In the genomic region with DNA sequence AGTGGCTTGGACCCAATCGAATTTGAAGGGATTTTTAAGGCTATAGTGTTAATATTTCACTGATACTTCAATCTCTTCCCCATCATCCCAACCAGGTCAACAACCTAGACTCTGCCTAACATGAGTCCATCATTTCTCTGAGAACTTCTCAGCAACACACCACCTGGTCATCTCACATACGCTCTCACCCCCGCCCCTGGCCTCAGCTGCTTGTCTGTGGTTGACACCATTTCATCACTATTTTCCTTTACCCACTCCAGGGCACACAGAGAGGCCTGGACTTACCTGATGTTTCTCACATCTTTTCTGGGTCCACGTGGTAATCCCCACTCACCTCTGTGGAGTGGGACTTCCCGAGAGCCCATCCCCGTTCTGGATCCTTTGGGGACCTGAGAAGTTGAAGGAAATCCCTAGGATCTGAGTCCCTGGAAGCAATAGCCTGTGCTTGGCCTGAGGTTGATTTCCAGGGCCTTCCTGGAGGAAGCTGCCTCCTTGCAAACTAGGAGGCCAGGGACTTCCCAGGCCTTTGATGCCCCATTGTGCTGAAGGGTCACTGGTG, we compare ENCODE assay signal across 21 cellular contexts. TPM values are rescaled to one million over a fixed set of nuclear protein-coding genes. Genes with fewer than 3 reads are reported as not detected.
DNase-seq lines count a peak whose midpoint lies in the region; ATAC-seq, FAIRE-seq and TF ChIP-seq lines count a peak whose summit lies in the region.
"Had no signal": no experiment of that assay in that cellular context is flagged by ENCODE, and none has a peak within 500 bp of the region (broad histone marks: within the 10 kb centered on the region; RNA-seq: fewer than 3 reads in every experiment).

No MANE protein-coding gene starts in this region.

- H3K9ac ChIP-seq in K562 (ENCODE audit: insufficient read depth in 1 of 2, low read depth in 2 of 2, low read length in 2 of 2) (0 out of 4 replicates have a peak overlapping the region, but pooled peaks of 1 of the 2 experiments have one; percentile 56), neuronal stem cell (ENCODE audit: low read depth, low read length, poor library complexity) (peak overlapping the region; percentile 17)
- H3K9ac ChIP-seq: BLaER1 treated with 17β-estradiol and CSF1 and Interleukin-3, amounts not matched to agents 10 nM and 100 nM; GM23248 had no signal

- in situ Hi-C loops in K562 (cut with MboI): loop anchor here (5.0 to 10.0 kb wide), 3 partner anchors 183 to 1173 kb away; no protein-coding TSS in a partner anchor

- TF ChIP-seq POLR2A in K562 (conservative IDR thresholded peaks at IDR 0.05): no peak

- no peak overlapping the region for H4K91ac ChIP-seq in neuronal stem cell (ENCODE audit: low read depth, low read length, poor library complexity)

- H3K79me2 ChIP-seq in K562 (ENCODE audit: control insufficient read depth, insufficient read depth, low read length): no peaks in the 10 kb centered on the region

- H3K79me1 ChIP-seq in neuronal stem cell (ENCODE audit: low read depth, low read length): no peaks in the 10 kb centered on the region

- peak overlapping the region; percentile 15 for H3K18ac ChIP-seq in neuronal stem cell (ENCODE audit: low read length)

- H2BK120ac ChIP-seq in neuronal stem cell (ENCODE audit: low read depth, low read length): no peak overlapping the region

- H3K23ac ChIP-seq in neuronal stem cell (ENCODE audit: low read depth, low read length, poor library complexity): no peak overlapping the region

- TF ChIP-seq CTCF in K562 (IDR thresholded peaks at IDR 0.05 in 2 of 3, conservative IDR thresholded peaks at IDR 0.05 in 1 of 3; ENCODE audit: insufficient read depth in 2 of 3, low read depth in 1 of 3, low read length in 3 of 3): no peak

- H3K36me3 ChIP-seq in K562 (ENCODE audit: control insufficient read depth, insufficient read depth, low read length) (no peaks in the 10 kb centered on the region), neuronal stem cell (replicated peaks in 1 of 2; ENCODE audit: control insufficient read depth in 2 of 2, insufficient read depth in 2 of 2, low read length in 2 of 2) (no peaks in the 10 kb centered on the region)
- H3K36me3 ChIP-seq: BLaER1 treated with 17β-estradiol and CSF1 and Interleukin-3, amounts not matched to agents 10 nM and 100 nM; HAP-1 had no signal

- H3K4me3 ChIP-seq in K562 (no peak overlapping the region), neuronal stem cell (ENCODE audit: low read length in 2 of 2) (no peak overlapping the region)
- H3K4me3 ChIP-seq: BLaER1 treated with 17β-estradiol and CSF1 and Interleukin-3, amounts not matched to agents 10 nM and 100 nM; GM23248; HAP-1 had no signal

- H3K4ac ChIP-seq in neuronal stem cell (ENCODE audit: low read length): no peak overlapping the region

- H3K9me1 ChIP-seq in K562 (ENCODE audit: control insufficient read depth, insufficient read depth, low read length): no peaks in the 10 kb centered on the region

- H3K9me3 ChIP-seq in K562 (replicated peaks; ENCODE audit: control insufficient read depth, insufficient read depth, low read depth, low read length) (no peaks in the 10 kb centered on the region), neuronal stem cell (replicated peaks in 1 of 2; ENCODE audit: control insufficient read depth in 2 of 2, insufficient read depth in 1 of 2, low read depth in 1 of 2, low read length in 2 of 2) (no peaks in the 10 kb centered on the region)
- H3K9me3 ChIP-seq: BLaER1 treated with 17β-estradiol and CSF1 and Interleukin-3, amounts not matched to agents 10 nM and 100 nM; HAP-1 had no signal

- H3K27me3 ChIP-seq in K562 (ENCODE audit: control insufficient read depth in 2 of 2, insufficient read depth in 2 of 2, low read length in 2 of 2) (no peaks in the 10 kb centered on the region; a peak in 2 of 5 replicates), neuronal stem cell (ENCODE audit: control insufficient read depth in 3 of 3, insufficient read depth in 3 of 3, low read depth in 1 of 3, low read length in 3 of 3) (no peaks in the 10 kb centered on the region)
- H3K27me3 ChIP-seq: BLaER1 treated with 17β-estradiol and CSF1 and Interleukin-3, amounts not matched to agents 10 nM and 100 nM had no signal

- H2BK15ac ChIP-seq in neuronal stem cell (ENCODE audit: low read length): no peak overlapping the region

- no peak overlapping the region for H2AK5ac ChIP-seq in neuronal stem cell (ENCODE audit: low read depth, low read length)

- CTCF ChIA-PET in K562 (lab: Yijun Ruan, JAX; ENCODE audit: low intra/inter-chr PET ratio): no interaction called here

- no peak for TF ChIP-seq EP300 in K562 (IDR thresholded peaks at IDR 0.05; ENCODE audit: low read length)

- H3K4me1 ChIP-seq in K562 (replicated peaks in 1 of 2; ENCODE audit: control insufficient read depth in 2 of 2, insufficient read depth in 2 of 2, low read length in 2 of 2) (peaks cover 3 to 10% of the 10 kb centered on the region in 2 experiments; a peak in 4 of 5 replicates), neuronal stem cell (ENCODE audit: control insufficient read depth in 2 of 2, insufficient read depth in 1 of 2, low read depth in 1 of 2, low read length in 2 of 2) (peaks cover 25 to 29% of the 10 kb centered on the region in 2 donors)

- no peak for FAIRE-seq in K562 (lab: Jason Lieb, UNC)

- peak overlapping the region; percentile 11 for H2BK12ac ChIP-seq in neuronal stem cell (ENCODE audit: low read length)

- WGBS in K562 (ENCODE audit: insufficient coverage, low coverage, missing lambda C conversion rate): 14% methylated on average over 6 of the region's 6 CpGs
- WGBS in neuronal stem cell (ENCODE audit: extremely low coverage in 2 of 2, insufficient read length in 2 of 2, insufficient replicate concordance in 1 of 2), 2 donors: no CpG with 5 or more reads among the region's 6 CpGs

- DNase-seq in K562 (ENCODE audit: extremely low read depth in 1 of 4, low spot score in 3 of 4) (no peak), neuronal stem cell (ENCODE audit: low spot score) (no peak), GDM1 (lab: John Stamatoyannopoulos, UW) (no peak), NCI-H1105 (lab: John Stamatoyannopoulos, UW) (no peak)
- DNase-seq: Calu3; CD8-positive, alpha-beta T cell; GM23248; NCI-H1092 treated with DMSO at 0.1 percent for 48 hours; NCI-H2081 treated with DMSO at 0.1 percent for 48 hours; NCI-H446 treated with DMSO at 0.1 percent for 48 hours; NCI-H69; OCI-M1; Right ventricle myocardium superior; T-cell had no signal

- H3K14ac ChIP-seq in neuronal stem cell (ENCODE audit: low read length): no peak overlapping the region

- H3K27ac ChIP-seq in K562 (ENCODE audit: extremely low read depth, low read depth, low read length) (no peak overlapping the region), neuronal stem cell (replicated peaks; ENCODE audit: low read length) (no peak overlapping the region)
- H3K27ac ChIP-seq: BLaER1 treated with 17β-estradiol and CSF1 and Interleukin-3, amounts not matched to agents 10 nM and 100 nM; GM23248; HL-60 had no signal

- H4K20me1 ChIP-seq in K562 (replicated peaks; ENCODE audit: control insufficient read depth, insufficient read depth, low read length): no peaks in the 10 kb centered on the region
- H4K20me1 ChIP-seq: BLaER1 treated with 17β-estradiol and CSF1 and Interleukin-3, amounts not matched to agents 10 nM and 100 nM had no signal

- ATAC-seq in HG03175 (IDR thresholded peaks at IDR 0.05; ENCODE audit: unreplicated experiment) (peak; percentile 47), K562 (no peak)
- ATAC-seq: CD8-positive, alpha-beta T cell; SK-N-SH treated with all-trans-retinoic acid at 6 μM for 48 hours; T-cell had no signal

- H3K4me2 ChIP-seq in K562 (ENCODE audit: insufficient read depth, low read length) (no peak overlapping the region), neuronal stem cell (ENCODE audit: insufficient read depth, low read length, poor library complexity, severe bottlenecking) (no peak overlapping the region)
- H3K4me2 ChIP-seq: BLaER1 treated with 17β-estradiol and CSF1 and Interleukin-3, amounts not matched to agents 10 nM and 100 nM had no signal

- POLR2A ChIA-PET in K562 (lab: Yijun Ruan, JAX): interaction anchor here (0.7 to 1.1 kb wide), 3 partner anchors 12 to 371 kb away, joined by 3 to 5 read pairs (median 3); a partner anchor contains a TSS

- no peak for TF ChIP-seq RAD21 in K562 (CRISPR knock-in tag; conservative IDR thresholded peaks at IDR 0.05 in 1 of 2, IDR thresholded peaks at IDR 0.05 in 1 of 2)

- no peak overlapping the region for H2BK5ac ChIP-seq in neuronal stem cell (ENCODE audit: low read length)

- no peak overlapping the region for H4K8ac ChIP-seq in neuronal stem cell (ENCODE audit: low read depth, low read length)

- intact Hi-C loops in K562 (cut with micrococcal nuclease): loop anchor here (5.0 to 10.0 kb wide), 3 partner anchors 209 to 453 kb away; no protein-coding TSS in a partner anchor

- H2AFZ ChIP-seq in K562 (ENCODE audit: low read depth, low read length) (no peak overlapping the region), neuronal stem cell (ENCODE audit: low read length) (peak overlapping the region; percentile 74)
- H2AFZ ChIP-seq: GM23248 had no signal

- no TSS peak for BruUV-seq in K562 (replicated peaks; lab: Mats Ljungman, UMichigan)

RNA-seq across cellular contexts. Expression of a gene that starts 3.2 kb away (rescaled TPM):
- total RNA-seq in K562 (2011; cell fraction: chromatin; rRNA removed; ENCODE audit: low replicate concordance): not detected in 2 replicates
- total RNA-seq in K562 (2011; cell fraction: nucleolus; rRNA removed): not detected in 2 replicates
- total RNA-seq in K562 (2011; cell fraction: nucleoplasm; rRNA removed): not detected in 2 replicates
- total RNA-seq in K562 (2014; rRNA removed): not detected in 2 replicates
- total RNA-seq in K562 (2014; rRNA removed; fragmentation: Illumina TruSeq; extraction: Trizol): not detected in 2 replicates
- not detected in 2 replicates for total RNA-seq in K562 (2015; rRNA removed; fragmentation: Illumina TruSeq; extraction: Trizol)
- total RNA-seq in K562 (2021): not detected in 2 replicates
- not detected in 2 replicates for polyA plus RNA-seq in K562 (2011; rRNA removed)
- 0.07 TPM in 1 of 2 replicates, not detected in the other for polyA plus RNA-seq in K562 (2011; cell fraction: cytosol; rRNA removed)
- polyA plus RNA-seq in K562 (2011; cell fraction: nucleus; rRNA removed): not detected in 2 replicates
- polyA plus RNA-seq in K562 (2012): not detected in 2 replicates
- polyA plus RNA-seq in K562 (2014; fragmentation: Illumina TruSeq; extraction: Trizol): not detected in 2 replicates
- not detected for polyA plus RNA-seq in K562 (2014; fragmentation: Nextera tagmentation; extraction: Ambion mirVana)
- polyA plus RNA-seq in K562 (2014; rRNA removed): not detected in 2 replicates
- polyA minus RNA-seq in K562 (2011; rRNA and poly(A)+ RNA removed): not detected in 2 replicates
- not detected in 2 replicates for polyA minus RNA-seq in K562 (2011; cell fraction: cytosol; rRNA and poly(A)+ RNA removed)
- not detected in 2 replicates for polyA minus RNA-seq in K562 (2011; cell fraction: nucleus; rRNA and poly(A)+ RNA removed)
- polyA plus RNA-seq in neuronal stem cell (2013, experiment 1 of 2): 2.9 TPM
- 2.7 TPM for polyA plus RNA-seq in neuronal stem cell (2013, experiment 2 of 2)
- total RNA-seq: Calu3; CD8-positive, alpha-beta T cell; GM23248; HT1080; LHCN-M2; T-cell had no signal

RNA-seq across cellular contexts. Expression of a gene that starts 5.6 kb away (rescaled TPM):
- 63.0 and 84.0 TPM in 2 replicates for total RNA-seq in K562 (2011; cell fraction: chromatin; rRNA removed; ENCODE audit: low replicate concordance)
- 50.7 and 51.9 TPM in 2 replicates for total RNA-seq in K562 (2011; cell fraction: nucleolus; rRNA removed)
- total RNA-seq in K562 (2011; cell fraction: nucleoplasm; rRNA removed): 52.0 and 58.5 TPM in 2 replicates
- 257 and 316 TPM in 2 replicates for total RNA-seq in K562 (2014; rRNA removed)
- total RNA-seq in K562 (2014; rRNA removed; fragmentation: Illumina TruSeq; extraction: Trizol): 216 and 243 TPM in 2 replicates
- 259 and 269 TPM in 2 replicates for total RNA-seq in K562 (2015; rRNA removed; fragmentation: Illumina TruSeq; extraction: Trizol)
- 224 and 245 TPM in 2 replicates for total RNA-seq in K562 (2021)
- 232 and 251 TPM in 2 replicates for polyA plus RNA-seq in K562 (2011; rRNA removed)
- polyA plus RNA-seq in K562 (2011; cell fraction: cytosol; rRNA removed): 291 and 330 TPM in 2 replicates
- 122 and 133 TPM in 2 replicates for polyA plus RNA-seq in K562 (2011; cell fraction: nucleus; rRNA removed)
- polyA plus RNA-seq in K562 (2012): 172 and 211 TPM in 2 replicates
- 314 and 416 TPM in 2 replicates for polyA plus RNA-seq in K562 (2014; fragmentation: Illumina TruSeq; extraction: Trizol)
- 10 to 100 TPM; 91.1 to 96.0 TPM for polyA plus RNA-seq in K562 (2014; fragmentation: Nextera tagmentation; extraction: Ambion mirVana)
- polyA plus RNA-seq in K562 (2014; rRNA removed): 224 and 238 TPM in 2 replicates
- 224 and 271 TPM in 2 replicates for polyA minus RNA-seq in K562 (2011; rRNA and poly(A)+ RNA removed)
- polyA minus RNA-seq in K562 (2011; cell fraction: cytosol; rRNA and poly(A)+ RNA removed): 164 and 173 TPM in 2 replicates
- polyA minus RNA-seq in K562 (2011; cell fraction: nucleus; rRNA and poly(A)+ RNA removed): 25.0 and 46.5 TPM in 2 replicates
- polyA plus RNA-seq in neuronal stem cell (2013, experiment 1 of 2): 208 TPM
- 198 TPM for polyA plus RNA-seq in neuronal stem cell (2013, experiment 2 of 2)

RNA-seq across cellular contexts. Expression of a gene that starts 16.6 kb away (rescaled TPM):
- total RNA-seq in K562 (2011; cell fraction: chromatin; rRNA removed; ENCODE audit: low replicate concordance): 28.6 and 47.8 TPM in 2 replicates
- total RNA-seq in K562 (2011; cell fraction: nucleolus; rRNA removed): 20.5 and 22.4 TPM in 2 replicates
- total RNA-seq in K562 (2011; cell fraction: nucleoplasm; rRNA removed): 30.6 and 31.7 TPM in 2 replicates
- total RNA-seq in K562 (2014; rRNA removed): 16.2 and 20.2 TPM in 2 replicates
- total RNA-seq in K562 (2014; rRNA removed; fragmentation: Illumina TruSeq; extraction: Trizol): 10.9 and 11.2 TPM in 2 replicates
- 8.0 and 10.3 TPM in 2 replicates for total RNA-seq in K562 (2015; rRNA removed; fragmentation: Illumina TruSeq; extraction: Trizol)
- total RNA-seq in K562 (2021): 35.0 and 47.2 TPM in 2 replicates
- 7.3 and 14.1 TPM in 2 replicates for polyA plus RNA-seq in K562 (2011; rRNA removed)
- 11.4 and 12.5 TPM in 2 replicates for polyA plus RNA-seq in K562 (2011; cell fraction: cytosol; rRNA removed)
- polyA plus RNA-seq in K562 (2011; cell fraction: nucleus; rRNA removed): 34.2 and 50.1 TPM in 2 replicates
- 17.5 and 28.9 TPM in 2 replicates for polyA plus RNA-seq in K562 (2012)
- polyA plus RNA-seq in K562 (2014; fragmentation: Illumina TruSeq; extraction: Trizol): 29.9 and 31.4 TPM in 2 replicates
- polyA plus RNA-seq in K562 (2014; fragmentation: Nextera tagmentation; extraction: Ambion mirVana): 1 to 10 TPM; 1.1 to 1.2 TPM
- 19.5 and 23.8 TPM in 2 replicates for polyA plus RNA-seq in K562 (2014; rRNA removed)
- polyA minus RNA-seq in K562 (2011; rRNA and poly(A)+ RNA removed): 13.6 and 14.5 TPM in 2 replicates
- 13.8 and 18.3 TPM in 2 replicates for polyA minus RNA-seq in K562 (2011; cell fraction: cytosol; rRNA and poly(A)+ RNA removed)
- 8.2 and 11.6 TPM in 2 replicates for polyA minus RNA-seq in K562 (2011; cell fraction: nucleus; rRNA and poly(A)+ RNA removed)
- 77.7 TPM for polyA plus RNA-seq in neuronal stem cell (2013, experiment 1 of 2)
- 73.2 TPM for polyA plus RNA-seq in neuronal stem cell (2013, experiment 2 of 2)

RNA-seq across cellular contexts. Expression of a gene that starts 39.6 kb away (rescaled TPM):
- not detected in 2 replicates for total RNA-seq in K562 (2011; cell fraction: chromatin; rRNA removed; ENCODE audit: low replicate concordance)
- not detected in 2 replicates for total RNA-seq in K562 (2011; cell fraction: nucleolus; rRNA removed)
- not detected in 2 replicates for total RNA-seq in K562 (2011; cell fraction: nucleoplasm; rRNA removed)
- not detected in 2 replicates for total RNA-seq in K562 (2014; rRNA removed)
- not detected in 2 replicates for total RNA-seq in K562 (2014; rRNA removed; fragmentation: Illumina TruSeq; extraction: Trizol)
- total RNA-seq in K562 (2015; rRNA removed; fragmentation: Illumina TruSeq; extraction: Trizol): 0.18 TPM in 1 of 2 replicates, not detected in the other
- not detected in 2 replicates for total RNA-seq in K562 (2021)
- polyA plus RNA-seq in K562 (2011; rRNA removed): not detected in 2 replicates
- polyA plus RNA-seq in K562 (2011; cell fraction: cytosol; rRNA removed): 0.07 TPM in 1 of 2 replicates, not detected in the other
- not detected in 2 replicates for polyA plus RNA-seq in K562 (2011; cell fraction: nucleus; rRNA removed)
- polyA plus RNA-seq in K562 (2012): not detected in 2 replicates
- polyA plus RNA-seq in K562 (2014; fragmentation: Illumina TruSeq; extraction: Trizol): not detected in 2 replicates
- polyA plus RNA-seq in K562 (2014; fragmentation: Nextera tagmentation; extraction: Ambion mirVana): under 1 TPM; 0.38 to 0.55 TPM
- not detected in 2 replicates for polyA plus RNA-seq in K562 (2014; rRNA removed)
- polyA minus RNA-seq in K562 (2011; rRNA and poly(A)+ RNA removed): not detected in 2 replicates
- not detected in 2 replicates for polyA minus RNA-seq in K562 (2011; cell fraction: cytosol; rRNA and poly(A)+ RNA removed)
- not detected in 2 replicates for polyA minus RNA-seq in K562 (2011; cell fraction: nucleus; rRNA and poly(A)+ RNA removed)
- polyA plus RNA-seq in neuronal stem cell (2013, experiment 1 of 2): not detected
- not detected for polyA plus RNA-seq in neuronal stem cell (2013, experiment 2 of 2)
- total RNA-seq: Calu3; CD8-positive, alpha-beta T cell; GM23248; HT1080; LHCN-M2; Right ventricle myocardium superior; T-cell had no signal
- polyA plus RNA-seq: GM23248 had no signal

RNA-seq across cellular contexts. Expression of a gene that starts 49.1 kb away (rescaled TPM):
- 1.2 and 1.9 TPM in 2 replicates for total RNA-seq in K562 (2011; cell fraction: chromatin; rRNA removed; ENCODE audit: low replicate concordance)
- total RNA-seq in K562 (2011; cell fraction: nucleolus; rRNA removed): 0.50 and 0.92 TPM in 2 replicates
- 1.4 and 1.8 TPM in 2 replicates for total RNA-seq in K562 (2011; cell fraction: nucleoplasm; rRNA removed)
- total RNA-seq in K562 (2014; rRNA removed) (18.5 and 33.0 TPM in 2 replicates), K562 (2014; rRNA removed; fragmentation: Illumina TruSeq; extraction: Trizol) (23.6 and 29.8 TPM in 2 replicates), K562 (2015; rRNA removed; fragmentation: Illumina TruSeq; extraction: Trizol) (44.8 and 50.1 TPM in 2 replicates), K562 (2021) (16.4 and 30.5 TPM in 2 replicates)
- polyA plus RNA-seq in K562 (2011; rRNA removed) (1.8 and 7.2 TPM in 2 replicates), K562 (2014; fragmentation: Illumina TruSeq; extraction: Trizol) (23.3 and 24.4 TPM in 2 replicates), K562 (2014; fragmentation: Nextera tagmentation; extraction: Ambion mirVana) (10 to 100 TPM; 42.9 to 78.0 TPM), K562 (2014; rRNA removed) (26.6 and 31.8 TPM in 2 replicates)
- polyA plus RNA-seq in K562 (2011; cell fraction: cytosol; rRNA removed): 2.2 and 5.4 TPM in 2 replicates
- 1.0 and 2.0 TPM in 2 replicates for polyA plus RNA-seq in K562 (2011; cell fraction: nucleus; rRNA removed)
- polyA plus RNA-seq in K562 (2012): 39.0 and 49.3 TPM in 2 replicates
- polyA minus RNA-seq in K562 (2011; rRNA and poly(A)+ RNA removed): 0.21 and 1.1 TPM in 2 replicates
- not detected in 2 replicates for polyA minus RNA-seq in K562 (2011; cell fraction: cytosol; rRNA and poly(A)+ RNA removed)
- 0.56 TPM in 1 of 2 replicates, not detected in the other for polyA minus RNA-seq in K562 (2011; cell fraction: nucleus; rRNA and poly(A)+ RNA removed)
- 0.24 TPM for polyA plus RNA-seq in neuronal stem cell (2013, experiment 1 of 2)
- polyA plus RNA-seq in neuronal stem cell (2013, experiment 2 of 2): 0.22 TPM
- total RNA-seq: Calu3, HT1080, LHCN-M2, Right ventricle myocardium superior had no signal
